ENCODE assay signal across 17 cellular contexts in the genomic region with DNA sequence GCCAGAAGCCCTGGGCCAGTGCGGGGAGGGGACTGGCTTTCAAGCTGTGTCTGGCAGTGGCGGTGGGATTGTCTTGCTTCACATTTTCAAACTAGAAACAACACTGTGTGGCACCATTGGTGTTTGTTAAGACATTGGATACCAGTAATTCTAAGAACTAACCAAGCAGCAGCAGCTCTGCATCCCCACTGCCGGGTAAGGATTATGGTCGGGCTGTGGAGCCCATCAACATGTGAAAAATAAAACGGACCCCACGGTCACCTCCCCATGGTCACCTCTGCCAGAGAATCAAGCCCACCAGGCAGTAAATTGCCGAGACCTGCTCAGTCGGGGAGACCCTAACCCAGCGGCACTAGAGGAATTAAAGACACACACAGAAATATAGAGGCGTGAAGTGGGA.
DNase-seq lines count a peak whose midpoint lies in the region; ATAC-seq and TF ChIP-seq lines count a peak whose summit lies in the region.
"Had no signal": no experiment of that assay in that cellular context is flagged by ENCODE, and none has a peak within 500 bp of the region (broad histone marks: within the 10 kb centered on the region; RNA-seq: fewer than 3 reads in every experiment).

No MANE protein-coding gene starts in this region.

- H3K4me1 Mint-ChIP-seq in T-helper 17 cell: peaks cover 20% of the 10 kb centered on the region
- no peaks in the 10 kb centered on the region for H3K4me1 Mint-ChIP-seq in type B pancreatic cell (ENCODE audit: unreplicated experiment)

- no peak for ATAC-seq in T-helper 17 cell
- ATAC-seq: HCT116 had no signal

- no peak for TF ChIP-seq CTCF in type B pancreatic cell (conservative IDR thresholded peaks at IDR 0.05)

- DNase-seq in activated CD8-positive, alpha-beta memory T cell treated with anti-CD3 and anti-CD28 coated beads for 24 hours: peak; percentile 30
- no peak for DNase-seq in activated CD8-positive, alpha-beta memory T cell treated with anti-CD3 and anti-CD28 coated beads, Interleukin-2, amount 50 U/mL, for 4 hours
- DNase-seq in T-helper 17 cell: no peak
- peak; percentile 20 for DNase-seq in islet precursor cell
- peak; percentile 51 for DNase-seq in type B pancreatic cell (ENCODE audit: extremely low spot score, unreplicated experiment)
- no peak for DNase-seq in central memory CD4-positive, alpha-beta T cell
- DNase-seq in SIG-M5 (lab: John Stamatoyannopoulos, UW): no peak
- DNase-seq: 8988T; CD4-positive, alpha-beta memory T cell; DMS153; DMS79; GDM1; GOT3; H7; HFFc6 had no signal

- peaks cover 4% of the 10 kb centered on the region for H3K9me3 Mint-ChIP-seq in type B pancreatic cell
- H3K9me3 Mint-ChIP-seq: HFFc6 had no signal

- no peaks in the 10 kb centered on the region for H3K36me3 Mint-ChIP-seq in T-helper 17 cell (ENCODE audit: low read depth)
- no peaks in the 10 kb centered on the region for H3K36me3 Mint-ChIP-seq in type B pancreatic cell
- H3K36me3 Mint-ChIP-seq: CD14-positive monocyte had no signal

- H3K27ac Mint-ChIP-seq in T-helper 17 cell (peak overlapping the region; percentile 29), type B pancreatic cell (no peak overlapping the region)
- H3K27ac Mint-ChIP-seq: CD14-positive monocyte, HFFc6 had no signal

- H3K9me3 ChIP-seq in T-helper 17 cell (ENCODE audit: control insufficient read depth, low read length, poor library complexity, severe bottlenecking): no peaks in the 10 kb centered on the region

- H3K4me3 Mint-ChIP-seq in T-helper 17 cell (no peak overlapping the region), type B pancreatic cell (no peak overlapping the region)
- H3K4me3 Mint-ChIP-seq: CD14-positive monocyte; CD4-positive, alpha-beta memory T cell; HFFc6 had no signal

- no peaks in the 10 kb centered on the region for H3K27me3 Mint-ChIP-seq in T-helper 17 cell
- no peaks in the 10 kb centered on the region for H3K27me3 Mint-ChIP-seq in type B pancreatic cell
- H3K27me3 Mint-ChIP-seq: CD4-positive, alpha-beta memory T cell had no signal

Comparison
In these comparisons a context has a peak if more than half of its experiments do, and no peak if none do; other contexts are left out.
1. DNase-seq: peak in activated CD8-positive, alpha-beta memory T cell treated with anti-CD3 and anti-CD28 coated beads for 24 hours (single experiment), islet precursor cell (single experiment) and type B pancreatic cell (single experiment); none in activated CD8-positive, alpha-beta memory T cell treated with anti-CD3 and anti-CD28 coated beads, Interleukin-2, amount 50 U/mL, for 4 hours (single experiment), T-helper 17 cell (0 of 3), central memory CD4-positive, alpha-beta T cell (single experiment) and SIG-M5 (single experiment).